In genomic region chr3:154398084-154398967, GRCh38 we compare ENCODE assay signal across 14 cellular contexts. TPM values are rescaled to one million over a fixed set of nuclear protein-coding genes. Genes with fewer than 3 reads are reported as not detected.
DNase-seq lines count a peak whose midpoint lies in the region; ATAC-seq and TF ChIP-seq lines count a peak whose summit lies in the region.
"Had no signal": no experiment of that assay in that cellular context is flagged by ENCODE, and none has a peak within 500 bp of the region (broad histone marks: within the 10 kb centered on the region; RNA-seq: fewer than 3 reads in every experiment).

No MANE protein-coding gene starts in this region.

- no peaks in the 10 kb centered on the region for H3K9me3 ChIP-seq in neural progenitor cell (ENCODE audit: low read depth)

- H4K20me1 ChIP-seq in neural progenitor cell (ENCODE audit: low read depth), result no peaks in the 10 kb centered on the region

- no peaks in the 10 kb centered on the region for H3K36me3 Mint-ChIP-seq in stimulated activated memory B cell treated with anti-CD40 and anti-IgM and Interleukin-4, amounts not matched to agents 10 μg/mL and 1 μg/mL and 100 μg/mL, for 72 hours
- H3K36me3 Mint-ChIP-seq in neural progenitor cell, result no peaks in the 10 kb centered on the region
- H3K36me3 Mint-ChIP-seq: CD14-positive monocyte had no signal

- ATAC-seq in GM18517 (IDR thresholded peaks at IDR 0.05; ENCODE audit: unreplicated experiment), result peak; percentile 97
- peak; percentile 98 for ATAC-seq in GM21360 (IDR thresholded peaks at IDR 0.05; ENCODE audit: unreplicated experiment)
- peak; percentile 96 for ATAC-seq in HG02885 (IDR thresholded peaks at IDR 0.05; ENCODE audit: poor library complexity, unreplicated experiment)
- peak; percentile 95 for ATAC-seq in HG03521 (IDR thresholded peaks at IDR 0.05; ENCODE audit: unreplicated experiment)
- no peak for ATAC-seq in stimulated activated memory B cell treated with anti-CD40 and anti-IgM and Interleukin-4, amounts not matched to agents 10 μg/mL and 1 μg/mL and 100 μg/mL, for 72 hours

- H3K4me3 Mint-ChIP-seq in stimulated activated memory B cell treated with anti-CD40 and anti-IgM and Interleukin-4, amounts not matched to agents 10 μg/mL and 1 μg/mL and 100 μg/mL, for 72 hours, result no peak overlapping the region
- H3K4me3 Mint-ChIP-seq in neural progenitor cell, result no peak overlapping the region
- H3K4me3 Mint-ChIP-seq: CD14-positive monocyte, neural crest cell had no signal

- no peak overlapping the region for H3K9ac ChIP-seq in neural progenitor cell

- H3K36me3 ChIP-seq in neural progenitor cell, result no peaks in the 10 kb centered on the region

- no peaks in the 10 kb centered on the region for H3K27me3 Mint-ChIP-seq in stimulated activated memory B cell treated with anti-CD40 and anti-IgM and Interleukin-4, amounts not matched to agents 10 μg/mL and 1 μg/mL and 100 μg/mL, for 72 hours
- no peaks in the 10 kb centered on the region for H3K27me3 Mint-ChIP-seq in neural progenitor cell (ENCODE audit: insufficient read depth, low read depth)

- H3K9me3 Mint-ChIP-seq in stimulated activated memory B cell treated with anti-CD40 and anti-IgM and Interleukin-4, amounts not matched to agents 10 μg/mL and 1 μg/mL and 100 μg/mL, for 72 hours, result no peaks in the 10 kb centered on the region
- H3K9me3 Mint-ChIP-seq in neural progenitor cell, result no peaks in the 10 kb centered on the region
- H3K9me3 Mint-ChIP-seq: neural crest cell had no signal

- no peak overlapping the region for H3K27ac Mint-ChIP-seq in stimulated activated memory B cell treated with anti-CD40 and anti-IgM and Interleukin-4, amounts not matched to agents 10 μg/mL and 1 μg/mL and 100 μg/mL, for 72 hours
- H3K27ac Mint-ChIP-seq in neural progenitor cell, result no peak overlapping the region
- H3K27ac Mint-ChIP-seq: CD14-positive monocyte had no signal

- TF ChIP-seq CTCF in neural progenitor cell (IDR thresholded peaks at IDR 0.05), result no peak

- H3K27me3 ChIP-seq in neural progenitor cell, result no peaks in the 10 kb centered on the region

- H3K4me3 ChIP-seq in neural progenitor cell, result no peak overlapping the region
- H3K4me3 ChIP-seq: dorsolateral prefrontal cortex had no signal

- H3K27ac ChIP-seq in neural progenitor cell, result no peak overlapping the region
- H3K27ac ChIP-seq: dorsolateral prefrontal cortex had no signal

- H3K4me1 ChIP-seq in neural progenitor cell, result no peaks in the 10 kb centered on the region

- no peak overlapping the region for H2AFZ ChIP-seq in neural progenitor cell (replicated peaks)

- no peaks in the 10 kb centered on the region for H3K79me2 ChIP-seq in neural progenitor cell (ENCODE audit: low read depth)

- H3F3A ChIP-seq in neural progenitor cell (ENCODE audit: low read depth), result no peaks in the 10 kb centered on the region

- H3K4me2 ChIP-seq in neural progenitor cell, result no peak overlapping the region

- DNase-seq in neural progenitor cell (ENCODE audit: low spot score), result no peak
- no peak for DNase-seq in amygdala (lab: John Stamatoyannopoulos, UW)
- DNase-seq in GM19240 (ENCODE audit: insufficient read length, low spot score), result no peak
- DNase-seq: amniotic stem cell, dorsolateral prefrontal cortex, foreskin melanocyte, NCI-H187 had no signal

- no peaks in the 10 kb centered on the region for H3K4me1 Mint-ChIP-seq in stimulated activated memory B cell treated with anti-CD40 and anti-IgM and Interleukin-4, amounts not matched to agents 10 μg/mL and 1 μg/mL and 100 μg/mL, for 72 hours
- H3K4me1 Mint-ChIP-seq in neural progenitor cell, result no peaks in the 10 kb centered on the region
- H3K4me1 Mint-ChIP-seq: CD14-positive monocyte, neural crest cell had no signal

RNA-seq across cellular contexts. Expression of gene GPR149, which starts 31.7 kb away (rescaled TPM):
- not detected in 2 replicates for total RNA-seq in neural progenitor cell (ENCODE audit: low replicate concordance)
- total RNA-seq: neural crest cell had no signal
